In the genomic region with DNA sequence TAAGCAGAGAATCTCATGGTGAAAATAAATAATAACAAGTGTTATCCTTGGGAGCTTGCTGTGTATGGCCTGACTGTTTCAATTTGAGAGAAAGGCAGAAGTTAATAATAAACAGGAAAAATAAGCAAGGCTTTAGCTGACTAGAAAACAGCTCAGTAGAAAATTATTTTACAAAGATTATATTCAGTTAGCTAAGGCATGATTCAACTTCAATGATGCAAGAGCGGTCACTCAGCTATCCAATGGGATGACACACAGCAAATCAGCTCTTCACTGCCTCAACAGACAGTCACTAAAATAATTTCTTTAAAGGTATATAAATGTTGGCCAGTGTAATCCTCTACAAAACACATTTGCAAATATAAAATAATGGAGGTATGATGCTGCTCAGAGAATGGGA, we compare ENCODE assay signal across 19 cellular contexts. TPM values are rescaled to one million over a fixed set of nuclear protein-coding genes. Genes with fewer than 3 reads are reported as not detected.
DNase-seq lines count a peak whose midpoint lies in the region; ATAC-seq and TF ChIP-seq lines count a peak whose summit lies in the region.
"Had no signal": no experiment of that assay in that cellular context is flagged by ENCODE, and none has a peak within 500 bp of the region (broad histone marks: within the 10 kb centered on the region; RNA-seq: fewer than 3 reads in every experiment).

No MANE protein-coding gene starts in this region.

- peaks cover 11% of the 10 kb centered on the region for H3K4me1 ChIP-seq in GM23248 (ENCODE audit: insufficient read depth)
- no peaks in the 10 kb centered on the region for H3K4me1 ChIP-seq in RWPE2 (ENCODE audit: insufficient read depth, poor library complexity, severe bottlenecking)
- H3K4me1 ChIP-seq in fibroblast of lung (ENCODE audit: control insufficient read depth, extremely low read depth, insufficient read depth, low read length): peaks cover 3% of the 10 kb centered on the region
- no peaks in the 10 kb centered on the region for H3K4me1 ChIP-seq in testis
- no peaks in the 10 kb centered on the region for H3K4me1 ChIP-seq in mucosa of descending colon (ENCODE audit: low read depth)
- H3K4me1 ChIP-seq: suprapubic skin had no signal

- H3F3A ChIP-seq in GM23248 (ENCODE audit: insufficient read depth): no peaks in the 10 kb centered on the region

- H2AFZ ChIP-seq in GM23248: peak overlapping the region; percentile 40; the same call in 1 of the 2 replicates
- no peak overlapping the region for H2AFZ ChIP-seq in fibroblast of lung (ENCODE audit: low read length)
- H2AFZ ChIP-seq: neural progenitor cell had no signal

- TF ChIP-seq CTCF in RWPE2 (IDR thresholded peaks at IDR 0.05; ENCODE audit: poor library complexity, severe bottlenecking): no peak
- no peak for TF ChIP-seq CTCF in fibroblast of lung (conservative IDR thresholded peaks at IDR 0.05 in 1 of 2, IDR thresholded peaks at IDR 0.05 in 1 of 2; ENCODE audit: low read depth in 1 of 2, low read length in 2 of 2)
- no peak for TF ChIP-seq CTCF in testis (IDR thresholded peaks at IDR 0.05)
- no peak for TF ChIP-seq CTCF in mucosa of descending colon (IDR thresholded peaks at IDR 0.05)

- in situ Hi-C loops in GM23248 (cut with MboI): no loop called here

- H3K27me3 ChIP-seq in GM23248 (replicated peaks; ENCODE audit: insufficient read depth): no peaks in the 10 kb centered on the region
- H3K27me3 ChIP-seq in RWPE2 (ENCODE audit: insufficient read depth, poor library complexity, severe bottlenecking): no peaks in the 10 kb centered on the region
- H3K27me3 ChIP-seq in fibroblast of lung (ENCODE audit: control insufficient read depth, insufficient read depth, low read length): no peaks in the 10 kb centered on the region
- no peaks in the 10 kb centered on the region for H3K27me3 ChIP-seq in testis
- H3K27me3 ChIP-seq: gastrocnemius medialis, neural progenitor cell, suprapubic skin had no signal

- H3K9me3 ChIP-seq in GM23248 (ENCODE audit: low read depth) (no peaks in the 10 kb centered on the region), RWPE2 (ENCODE audit: severe bottlenecking) (no peaks in the 10 kb centered on the region), fibroblast of lung (ENCODE audit: control insufficient read depth, insufficient read depth, low read depth, low read length) (no peaks in the 10 kb centered on the region), testis (no peaks in the 10 kb centered on the region), mucosa of descending colon (no peaks in the 10 kb centered on the region)
- H3K9me3 ChIP-seq: gastrocnemius medialis, suprapubic skin had no signal

- H3K9me3 Mint-ChIP-seq in stimulated activated naive B cell treated with anti-CD40 and anti-IgM and Interleukin-4, amounts not matched to agents 10 μg/mL and 1 μg/mL and 100 μg/mL, for 72 hours: no peaks in the 10 kb centered on the region
- H3K9me3 Mint-ChIP-seq: CD4-positive, alpha-beta T cell; IgD-negative memory B cell; neural progenitor cell; T-helper 1 cell treated with Interleukin-12 subunit alpha and Interleukin-12 subunit beta and Interleukin-4 antibody, amounts not matched to agents 30 μg/mL and 1 μg/mL, for 36 hours had no signal

- no peak for TF ChIP-seq POLR2A in testis (IDR thresholded peaks at IDR 0.05)

- no peaks in the 10 kb centered on the region for H3K9me2 ChIP-seq in GM23248 (ENCODE audit: insufficient read depth)

- peak overlapping the region; percentile 31 for H3K27ac Mint-ChIP-seq in stimulated activated naive B cell treated with anti-CD40 and anti-IgM and Interleukin-4, amounts not matched to agents 10 μg/mL and 1 μg/mL and 100 μg/mL, for 72 hours
- H3K27ac Mint-ChIP-seq: CD4-positive, alpha-beta T cell; IgD-negative memory B cell; neural progenitor cell had no signal

- H3K4me3 ChIP-seq in GM23248 (no peak overlapping the region), RWPE2 (ENCODE audit: severe bottlenecking) (no peak overlapping the region), fibroblast of lung (replicated peaks in 1 of 4; ENCODE audit: control extremely low read depth in 1 of 4, insufficient read depth in 1 of 4, low read depth in 3 of 4, low read length in 4 of 4) (no peak overlapping the region), testis (no peak overlapping the region), mucosa of descending colon (no peak overlapping the region)
- H3K4me3 ChIP-seq: gastrocnemius medialis, neural progenitor cell, suprapubic skin had no signal

- peak; percentile 67 for ATAC-seq in RWPE2 (ENCODE audit: low read depth)
- no peak for ATAC-seq in stimulated activated naive B cell treated with anti-CD40 and anti-IgM and Interleukin-4, amounts not matched to agents 10 μg/mL and 1 μg/mL and 100 μg/mL, for 72 hours (replicated peaks)
- ATAC-seq in GM18517 (IDR thresholded peaks at IDR 0.05; ENCODE audit: unreplicated experiment): no peak
- no peak for ATAC-seq in mucosa of descending colon
- ATAC-seq: gastrocnemius medialis, right cardiac atrium had no signal

- H3K27ac ChIP-seq in GM23248 (peak overlapping the region; percentile 58), RWPE2 (ENCODE audit: poor library complexity, severe bottlenecking) (no peak overlapping the region), fibroblast of lung (ENCODE audit: insufficient read depth, low read length) (no peak overlapping the region), testis (no peak overlapping the region)
- H3K27ac ChIP-seq: gastrocnemius medialis, neural progenitor cell, suprapubic skin had no signal

- H3K4me1 Mint-ChIP-seq in stimulated activated naive B cell treated with anti-CD40 and anti-IgM and Interleukin-4, amounts not matched to agents 10 μg/mL and 1 μg/mL and 100 μg/mL, for 72 hours: peaks cover 0 to 1% of the 10 kb centered on the region in 2 donors

- H3K4me2 ChIP-seq in GM23248 (ENCODE audit: unreplicated experiment): peak overlapping the region; percentile 36
- H3K4me2 ChIP-seq in fibroblast of lung (ENCODE audit: extremely low read depth, insufficient read depth, low read length): no peak overlapping the region
- H3K4me2 ChIP-seq: neural progenitor cell had no signal

- H3K79me2 ChIP-seq in GM23248 (ENCODE audit: insufficient read depth) (no peaks in the 10 kb centered on the region), fibroblast of lung (ENCODE audit: control insufficient read depth, insufficient read depth, low read length) (no peaks in the 10 kb centered on the region)

- H3K36me3 ChIP-seq in GM23248 (ENCODE audit: low read depth) (no peaks in the 10 kb centered on the region), RWPE2 (ENCODE audit: low read depth) (peaks cover 16% of the 10 kb centered on the region), fibroblast of lung (ENCODE audit: control insufficient read depth, insufficient read depth, low read length) (no peaks in the 10 kb centered on the region), testis (ENCODE audit: low read depth, missing control alignments) (no peaks in the 10 kb centered on the region), mucosa of descending colon (ENCODE audit: low read depth) (no peaks in the 10 kb centered on the region)
- H3K36me3 ChIP-seq: neural progenitor cell had no signal

- peak overlapping the region; percentile 15; the same call in 1 of the 2 replicates for H3K9ac ChIP-seq in GM23248
- H3K9ac ChIP-seq in fibroblast of lung (ENCODE audit: insufficient read depth, low read length): no peak overlapping the region
- H3K9ac ChIP-seq: neural progenitor cell had no signal

- no peaks in the 10 kb centered on the region for H3K27me3 Mint-ChIP-seq in stimulated activated naive B cell treated with anti-CD40 and anti-IgM and Interleukin-4, amounts not matched to agents 10 μg/mL and 1 μg/mL and 100 μg/mL, for 72 hours
- H3K27me3 Mint-ChIP-seq: CD4-positive, alpha-beta T cell; IgD-negative memory B cell had no signal

- DNase-seq in GM23248 (peak; percentile 86), RWPE2 (ENCODE audit: low spot score) (no peak), fibroblast of lung (ENCODE audit: low read depth in 2 of 2) (peak; percentile 14 to 44), testis (no peak), mucosa of descending colon (no peak)
- DNase-seq in stimulated activated naive B cell treated with anti-CD40 and anti-IgM and Interleukin-4, amounts not matched to agents 10 μg/mL and 1 μg/mL and 100 μg/mL, for 72 hours: no peak
- DNase-seq: activated CD4-positive, CD25-positive, alpha-beta regulatory T cell; activated gamma-delta T cell treated with Interleukin-2 at 50 U/mL for 16 hours; CD4-positive, alpha-beta T cell; dermis blood vessel endothelial cell; gastrocnemius medialis; NCI-H345; right cardiac atrium; SHP77 treated with DMSO at 0.1 percent for 48 hours had no signal

- H4K20me1 ChIP-seq in GM23248 (ENCODE audit: insufficient read depth): no peaks in the 10 kb centered on the region
- H4K20me1 ChIP-seq in fibroblast of lung (ENCODE audit: control insufficient read depth, extremely low read depth, insufficient read depth, low read length): no peaks in the 10 kb centered on the region

- no peak overlapping the region for H3K4me3 Mint-ChIP-seq in stimulated activated naive B cell treated with anti-CD40 and anti-IgM and Interleukin-4, amounts not matched to agents 10 μg/mL and 1 μg/mL and 100 μg/mL, for 72 hours
- H3K4me3 Mint-ChIP-seq: CD4-positive, alpha-beta T cell; IgD-negative memory B cell; neural progenitor cell; T-helper 1 cell treated with Interleukin-12 subunit alpha and Interleukin-12 subunit beta and Interleukin-4 antibody, amounts not matched to agents 30 μg/mL and 1 μg/mL, for 36 hours had no signal

- intact Hi-C loops in testis (cut with DNase I; ENCODE audit: low total_unique reads): no loop called here
- intact Hi-C loops in mucosa of descending colon (cut with DNase I, micrococcal nuclease): no loop called here

- WGBS in GM23248 (ENCODE audit: low coverage in 1 of 2, low lambda C conversion rate in 2 of 2, missing lambda C conversion rate in 2 of 2), 2 experiments: 59 to 70% methylated on average over 1 of the region's 1 CpG
- 97 to 100% methylated on average over 1 of the region's 1 CpG for WGBS in testis, 2 donors

- peaks cover 32 to 52% of the 10 kb centered on the region in 2 donors for H3K36me3 Mint-ChIP-seq in stimulated activated naive B cell treated with anti-CD40 and anti-IgM and Interleukin-4, amounts not matched to agents 10 μg/mL and 1 μg/mL and 100 μg/mL, for 72 hours

RNA-seq across cellular contexts. Expression of a gene that starts 18.6 kb away (rescaled TPM):
- 26.1 and 26.2 TPM in 2 replicates for total RNA-seq in GM23248 (2014; rRNA removed; shearing (Covaris generic))
- 9.7 and 14.9 TPM in 2 replicates for polyA plus RNA-seq in GM23248 (2016; fragmentation: Nextera tagmentation; extraction: Ambion mirVana)
- total RNA-seq in fibroblast of lung: 13.7 and 20.5 TPM in 2 replicates
- 12.4 and 14.4 TPM in 2 replicates for polyA plus RNA-seq in fibroblast of lung
- 16.9 and 18.1 TPM in 2 replicates for polyA plus RNA-seq in fibroblast of lung (2012)
- polyA minus RNA-seq in fibroblast of lung (ENCODE audit: low replicate concordance): 24.2 and 31.3 TPM in 2 replicates
- 10 to 100 TPM; 52.8 to 64.1 TPM for total RNA-seq in testis
- 101 TPM for polyA plus RNA-seq in testis (ENCODE audit: insufficient read depth, low read depth, low replicate concordance)
- total RNA-seq in mucosa of descending colon: 10 to 100 TPM; 15.6 to 42.5 (median 37.1) TPM

RNA-seq across cellular contexts. Expression of a gene that starts 18.7 kb away (rescaled TPM):
- 21.0 and 28.3 TPM in 2 replicates for total RNA-seq in GM23248 (2014; rRNA removed; shearing (Covaris generic))
- polyA plus RNA-seq in GM23248 (2016; fragmentation: Nextera tagmentation; extraction: Ambion mirVana) (18.0 and 20.7 TPM in 2 replicates), fibroblast of lung (11.0 and 12.0 TPM in 2 replicates), testis (ENCODE audit: insufficient read depth, low read depth, low replicate concordance) (108 TPM)
- total RNA-seq in fibroblast of lung (8.5 and 9.6 TPM in 2 replicates), testis (100 to 1,000 TPM; 127 to 162 TPM), mucosa of descending colon (10 to 100 TPM; 22.9 to 28.5 (median 23.2) TPM)
- 10.3 and 11.6 TPM in 2 replicates for polyA plus RNA-seq in fibroblast of lung (2012)
- 73.4 and 92.5 TPM in 2 replicates for polyA minus RNA-seq in fibroblast of lung (ENCODE audit: low replicate concordance)

RNA-seq across cellular contexts. Expression of a gene that starts 37.5 kb away (rescaled TPM):
- total RNA-seq in GM23248 (2014; rRNA removed; shearing (Covaris generic)): 7.5 and 7.7 TPM in 2 replicates
- polyA plus RNA-seq in GM23248 (2016; fragmentation: Nextera tagmentation; extraction: Ambion mirVana): 3.1 and 3.2 TPM in 2 replicates
- total RNA-seq in fibroblast of lung: 7.4 TPM in 2 replicates
- polyA plus RNA-seq in fibroblast of lung: 5.1 and 7.0 TPM in 2 replicates
- polyA plus RNA-seq in fibroblast of lung (2012): 3.2 and 4.3 TPM in 2 replicates
- 5.5 and 7.1 TPM in 2 replicates for polyA minus RNA-seq in fibroblast of lung (ENCODE audit: low replicate concordance)
- 10 to 100 TPM; 30.9 to 40.1 TPM for total RNA-seq in testis
- 16.9 TPM for polyA plus RNA-seq in testis (ENCODE audit: insufficient read depth, low read depth, low replicate concordance)
- total RNA-seq in mucosa of descending colon: 10 to 100 TPM in 1 of 3 donors, 1 to 10 TPM in 2; 6.5 to 15.6 (median 7.7) TPM

RNA-seq across cellular contexts. Expression of a gene that starts 37.8 kb away (rescaled TPM):
- total RNA-seq in GM23248 (2014; rRNA removed; shearing (Covaris generic)): 1.4 and 2.8 TPM in 2 replicates
- polyA plus RNA-seq in GM23248 (2016; fragmentation: Nextera tagmentation; extraction: Ambion mirVana) (0.95 and 1.3 TPM in 2 replicates), fibroblast of lung (0.69 and 1.1 TPM in 2 replicates), testis (ENCODE audit: insufficient read depth, low read depth, low replicate concordance) (31.3 TPM)
- total RNA-seq in fibroblast of lung (0.33 and 0.77 TPM in 2 replicates), testis (10 to 100 TPM in 1 of 2 donors, 1 to 10 TPM in 1; 9.2 to 22.6 TPM), mucosa of descending colon (under 1 TPM; 0.29 to 0.66 (median 0.43) TPM)
- polyA plus RNA-seq in fibroblast of lung (2012): 0.31 and 0.70 TPM in 2 replicates
- 0.19 TPM in 1 of 2 replicates, not detected in the other for polyA minus RNA-seq in fibroblast of lung (ENCODE audit: low replicate concordance)

Comparison
In these comparisons a context has a peak if more than half of its experiments do, and no peak if none do; other contexts are left out.
1. DNase-seq: peak in GM23248 (single experiment) and fibroblast of lung (2 of 2); none in RWPE2 (single experiment), stimulated activated naive B cell treated with anti-CD40 and anti-IgM and Interleukin-4, amounts not matched to agents 10 μg/mL and 1 μg/mL and 100 μg/mL, for 72 hours (single experiment), testis (single experiment) and mucosa of descending colon (0 of 3).